15 cellular contexts compared by ENCODE assay signal in the genomic region with DNA sequence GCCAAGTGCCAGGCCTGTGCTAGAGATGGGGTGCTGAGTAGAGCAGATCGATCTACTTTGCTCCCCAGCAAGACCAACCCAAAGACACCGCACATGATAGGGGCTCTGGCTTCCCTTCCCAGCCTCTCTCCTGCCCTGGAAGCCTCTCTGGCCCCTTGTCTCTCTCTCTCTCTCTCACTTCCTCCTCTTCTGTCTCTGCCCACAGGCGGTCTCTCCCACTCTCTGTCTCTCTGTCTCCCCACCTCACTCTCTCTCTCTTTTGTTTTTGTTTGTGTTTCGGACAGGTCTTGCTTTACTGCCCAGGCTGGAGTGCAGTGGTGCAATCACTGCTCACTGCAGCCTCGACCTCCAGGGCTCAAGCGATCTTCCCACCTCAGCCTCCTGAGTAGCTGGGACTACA. TPM values are rescaled to one million over a fixed set of nuclear protein-coding genes. Genes with fewer than 3 reads are reported as not detected.
DNase-seq lines count a peak whose midpoint lies in the region; ATAC-seq and TF ChIP-seq lines count a peak whose summit lies in the region.
"Had no signal": no experiment of that assay in that cellular context is flagged by ENCODE, and none has a peak within 500 bp of the region (broad histone marks: within the 10 kb centered on the region; RNA-seq: fewer than 3 reads in every experiment).

No MANE protein-coding gene starts in this region.

- peak overlapping the region; percentile 91 for H3K4me3 ChIP-seq in endodermal cell (ENCODE audit: low read length)

- TF ChIP-seq CTCF in endodermal cell (conservative IDR thresholded peaks at IDR 0.05): no peak
- TF ChIP-seq CTCF in osteocyte (IDR thresholded peaks at IDR 0.05): no peak

- peak overlapping the region; percentile 62 for H3K9ac ChIP-seq in endodermal cell (ENCODE audit: extremely low read depth, low read length, poor library complexity, severe bottlenecking)

- no peaks in the 10 kb centered on the region for H3K9me3 Mint-ChIP-seq in activated CD4-positive, alpha-beta T cell treated with anti-CD3 and anti-CD28 coated beads for 36 hours (ENCODE audit: low read depth)
- H3K9me3 Mint-ChIP-seq in endodermal cell: no peaks in the 10 kb centered on the region
- H3K9me3 Mint-ChIP-seq in osteocyte (ENCODE audit: unreplicated experiment): no peaks in the 10 kb centered on the region

- H3K4me1 Mint-ChIP-seq in activated CD4-positive, alpha-beta T cell treated with anti-CD3 and anti-CD28 coated beads for 36 hours: peaks cover 11% of the 10 kb centered on the region
- peaks cover 19% of the 10 kb centered on the region for H3K4me1 Mint-ChIP-seq in endodermal cell
- H3K4me1 Mint-ChIP-seq in osteocyte (ENCODE audit: unreplicated experiment): peaks cover 18% of the 10 kb centered on the region

- no peaks in the 10 kb centered on the region for H3K4me1 ChIP-seq in endodermal cell (ENCODE audit: control insufficient read depth, insufficient read depth, low read length)

- H3K27me3 Mint-ChIP-seq in activated CD4-positive, alpha-beta T cell treated with anti-CD3 and anti-CD28 coated beads for 36 hours: peaks cover 39% of the 10 kb centered on the region
- H3K27me3 Mint-ChIP-seq in endodermal cell (ENCODE audit: insufficient read depth): peaks cover 30% of the 10 kb centered on the region
- peaks cover 53% of the 10 kb centered on the region for H3K27me3 Mint-ChIP-seq in osteocyte (ENCODE audit: unreplicated experiment)

- no peak for ATAC-seq in activated CD4-positive, alpha-beta T cell treated with anti-CD3 and anti-CD28 coated beads for 36 hours

- intact Hi-C loops in activated CD4-positive, alpha-beta T cell treated with anti-CD3 and anti-CD28 coated beads for 36 hours (cut with DNase I, micrococcal nuclease): no loop called here

- H3K36me3 Mint-ChIP-seq in activated CD4-positive, alpha-beta T cell treated with anti-CD3 and anti-CD28 coated beads for 36 hours (ENCODE audit: low read depth): no peaks in the 10 kb centered on the region
- H3K36me3 Mint-ChIP-seq in endodermal cell (ENCODE audit: low read depth) (peaks cover 15% of the 10 kb centered on the region), osteocyte (ENCODE audit: unreplicated experiment) (no peaks in the 10 kb centered on the region)

- peak overlapping the region; percentile 37 for H3K4me3 Mint-ChIP-seq in activated CD4-positive, alpha-beta T cell treated with anti-CD3 and anti-CD28 coated beads for 36 hours
- peak overlapping the region; percentile 84 for H3K4me3 Mint-ChIP-seq in endodermal cell
- peak overlapping the region; percentile 65 for H3K4me3 Mint-ChIP-seq in osteocyte (ENCODE audit: unreplicated experiment)

- POLR2A ChIA-PET in activated CD4-positive, alpha-beta T cell treated with anti-CD3 and anti-CD28 coated beads for 36 hours (lab: Charles Lee): no interaction called here

- H3K9me3 ChIP-seq in endodermal cell (ENCODE audit: control insufficient read depth, low read length): no peaks in the 10 kb centered on the region
- H3K9me3 ChIP-seq: tibial artery had no signal

- no peak for DNase-seq in activated CD4-positive, alpha-beta T cell treated with anti-CD3 and anti-CD28 coated beads for 36 hours
- no peak for DNase-seq in activated CD4-positive, alpha-beta T cell treated with anti-CD3 and anti-CD28 coated beads for 4 hours
- DNase-seq in MV-4-11 (lab: John Stamatoyannopoulos, UW): peak; percentile 69
- no peak for DNase-seq in endodermal cell
- no peak for DNase-seq in osteocyte (ENCODE audit: extremely low spot score, unreplicated experiment)
- DNase-seq in NCI-H1092 treated with DMSO at 0.1 percent for 48 hours (lab: John Stamatoyannopoulos, UW): no peak
- DNase-seq in NCI-H1694 (lab: John Stamatoyannopoulos, UW): no peak
- DNase-seq in activated gamma-delta T cell (lab: John Stamatoyannopoulos, UW): no peak
- DNase-seq: DND-41, NCI-H774, right cardiac atrium, tibial artery had no signal

- CTCF ChIA-PET in activated CD4-positive, alpha-beta T cell treated with anti-CD3 and anti-CD28 coated beads for 36 hours (lab: Charles Lee): no interaction called here

- no peak overlapping the region for H3K27ac ChIP-seq in endodermal cell (ENCODE audit: low read depth, low read length)
- H3K27ac ChIP-seq: tibial artery had no signal

- H3K27ac Mint-ChIP-seq in activated CD4-positive, alpha-beta T cell treated with anti-CD3 and anti-CD28 coated beads for 36 hours: no peak overlapping the region
- H3K27ac Mint-ChIP-seq in endodermal cell: peak overlapping the region; percentile 17
- no peak overlapping the region for H3K27ac Mint-ChIP-seq in osteocyte (ENCODE audit: unreplicated experiment)

- WGBS in endodermal cell (ENCODE audit: insufficient coverage in 1 of 2, insufficient read length in 1 of 2), 2 experiments: 62 to 71% methylated on average over 4 to 6 of the region's 6 CpGs

- H3K36me3 ChIP-seq in endodermal cell (ENCODE audit: control insufficient read depth, insufficient read depth, low read length): peaks cover 3% of the 10 kb centered on the region
- H3K36me3 ChIP-seq: tibial artery had no signal

- peaks cover 36% of the 10 kb centered on the region for H3K27me3 ChIP-seq in endodermal cell (ENCODE audit: control insufficient read depth, insufficient read depth, low read length, poor library complexity, severe bottlenecking)

RNA-seq across cellular contexts. Expression of gene SELENOV, which starts 1.3 kb away (rescaled TPM):
- not detected for total RNA-seq in activated CD4-positive, alpha-beta T cell treated with anti-CD3 and anti-CD28 coated beads for 36 hours
- total RNA-seq in endodermal cell (10 to 100 TPM in 1 of 2 donors, 1 to 10 TPM in 1; 8.7 to 15.3 TPM), osteocyte (not detected in 2 replicates)
- 1.9 TPM for polyA plus RNA-seq in endodermal cell (2013, experiment 1 of 2)
- polyA plus RNA-seq in endodermal cell (2013, experiment 2 of 2): 1.6 TPM
- total RNA-seq: activated CD8-positive, alpha-beta memory T cell treated with anti-CD3 and anti-CD28 coated beads for 36 hours; glomerular endothelial cell; lung microvascular endothelial cell; right cardiac atrium had no signal
- polyA plus RNA-seq: right cardiac atrium had no signal

RNA-seq across cellular contexts. Expression of gene EID2B, which starts 16.4 kb away (rescaled TPM):
- total RNA-seq in activated CD4-positive, alpha-beta T cell treated with anti-CD3 and anti-CD28 coated beads for 36 hours: 1 to 10 TPM; 1.4 to 3.5 TPM
- total RNA-seq in endodermal cell: 1 to 10 TPM; 1.2 to 3.8 TPM
- 5.4 TPM for polyA plus RNA-seq in endodermal cell (2013, experiment 1 of 2)
- 4.6 TPM for polyA plus RNA-seq in endodermal cell (2013, experiment 2 of 2)
- 3.6 and 4.0 TPM in 2 replicates for total RNA-seq in osteocyte

RNA-seq across cellular contexts. Expression of gene DLL3, which starts 17.5 kb away (rescaled TPM):
- under 1 TPM; 0.72 to 0.94 TPM for total RNA-seq in activated CD4-positive, alpha-beta T cell treated with anti-CD3 and anti-CD28 coated beads for 36 hours
- 1 to 10 TPM; 2.0 to 4.3 TPM for total RNA-seq in endodermal cell
- 46.8 TPM for polyA plus RNA-seq in endodermal cell (2013, experiment 1 of 2)
- polyA plus RNA-seq in endodermal cell (2013, experiment 2 of 2): 39.5 TPM
- total RNA-seq in osteocyte: 0.42 and 0.62 TPM in 2 replicates
- total RNA-seq: right cardiac atrium had no signal

RNA-seq across cellular contexts. Expression of gene EID2, which starts 23.7 kb away (rescaled TPM):
- total RNA-seq in activated CD4-positive, alpha-beta T cell treated with anti-CD3 and anti-CD28 coated beads for 36 hours: 10 to 100 TPM in 1 of 2 experiments, 1 to 10 TPM in 1; 9.0 to 10.7 TPM
- total RNA-seq in endodermal cell (10 to 100 TPM; 24.0 to 29.7 TPM), osteocyte (16.6 and 18.1 TPM in 2 replicates)
- polyA plus RNA-seq in endodermal cell (2013, experiment 1 of 2): 28.3 TPM
- polyA plus RNA-seq in endodermal cell (2013, experiment 2 of 2): 28.5 TPM

RNA-seq across cellular contexts. Expression of gene TIMM50, which starts 35.6 kb away (rescaled TPM):
- total RNA-seq in activated CD4-positive, alpha-beta T cell treated with anti-CD3 and anti-CD28 coated beads for 36 hours: 100 to 1,000 TPM in 1 of 2 experiments, 10 to 100 TPM in 1; 99.4 to 126 TPM
- total RNA-seq in endodermal cell (10 to 100 TPM; 87.8 to 94.6 TPM), osteocyte (55.9 and 56.0 TPM in 2 replicates)
- 83.8 TPM for polyA plus RNA-seq in endodermal cell (2013, experiment 1 of 2)
- 79.7 TPM for polyA plus RNA-seq in endodermal cell (2013, experiment 2 of 2)
